ENCODE assay signal across 8 cellular contexts in the genomic region with DNA sequence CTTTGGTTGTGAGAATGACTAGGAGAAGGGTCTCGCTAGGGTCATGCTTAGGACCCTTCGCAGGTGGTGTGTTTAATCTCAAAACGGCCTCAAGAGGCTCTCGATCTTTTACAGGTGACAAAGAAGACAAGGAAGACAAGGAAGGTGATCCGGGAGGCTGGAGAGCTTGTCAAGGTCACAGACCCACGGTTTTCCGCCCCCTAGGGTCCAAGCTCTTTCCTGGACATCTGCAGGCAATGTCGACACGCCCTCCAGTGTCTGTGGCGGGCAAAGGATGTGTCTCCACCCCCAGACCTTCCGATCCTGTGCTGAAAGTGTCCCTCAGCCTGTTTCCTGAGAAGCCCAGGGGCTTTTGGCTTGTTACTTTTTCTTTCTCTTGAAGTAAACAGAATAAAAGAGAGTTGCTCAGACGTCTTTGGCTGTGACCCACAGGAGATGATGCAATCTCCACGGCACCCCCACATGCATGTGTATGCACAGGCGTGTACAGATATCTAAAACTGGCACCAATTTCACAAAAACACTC.
A peak's percentile ranks its signal among the peaks of the same experiment; 100 is the strongest.
DNase-seq lines count a peak whose midpoint lies in the region; ATAC-seq and TF ChIP-seq lines count a peak whose summit lies in the region.

No MANE protein-coding gene starts in this region.

- peak overlapping the region; percentile 63 to 92 (median 80) for H3K4me3 Mint-ChIP-seq in IgD-negative memory B cell
- H3K4me3 Mint-ChIP-seq in activated naive CD8-positive, alpha-beta T cell treated with anti-CD3 and anti-CD28 coated beads, Interleukin-2, amount 50 U/mL, for 24 hours = peak overlapping the region; percentile 73

- no peaks in the 10 kb centered on the region for H3K27me3 ChIP-seq in heart right ventricle
- no peaks in the 10 kb centered on the region for H3K27me3 ChIP-seq in vagina

- H3K9me3 Mint-ChIP-seq in IgD-negative memory B cell = no peaks in the 10 kb centered on the region
- H3K9me3 Mint-ChIP-seq in activated naive CD8-positive, alpha-beta T cell treated with anti-CD3 and anti-CD28 coated beads, Interleukin-2, amount 50 U/mL, for 24 hours = no peaks in the 10 kb centered on the region

- H3K36me3 Mint-ChIP-seq in IgD-negative memory B cell = no peaks in the 10 kb centered on the region
- H3K36me3 Mint-ChIP-seq in activated naive CD8-positive, alpha-beta T cell treated with anti-CD3 and anti-CD28 coated beads, Interleukin-2, amount 50 U/mL, for 24 hours (ENCODE audit: low read depth) = no peaks in the 10 kb centered on the region

- H3K27ac ChIP-seq in heart right ventricle = peak overlapping the region; percentile 12 to 83 (median 72)
- peak overlapping the region; percentile 91 for H3K27ac ChIP-seq in vagina

- H3K36me3 ChIP-seq in heart right ventricle (no peaks in the 10 kb centered on the region), vagina (no peaks in the 10 kb centered on the region)

- no peaks in the 10 kb centered on the region for H3K27me3 Mint-ChIP-seq in IgD-negative memory B cell
- no peaks in the 10 kb centered on the region for H3K27me3 Mint-ChIP-seq in activated naive CD8-positive, alpha-beta T cell treated with anti-CD3 and anti-CD28 coated beads, Interleukin-2, amount 50 U/mL, for 24 hours

- peaks cover 2 to 49% (median 25%) of the 10 kb centered on the region in 9 donors for H3K4me1 ChIP-seq in heart right ventricle
- H3K4me1 ChIP-seq in vagina = peaks cover 45% of the 10 kb centered on the region

- 10% methylated on average over 14 of the region's 14 CpGs for WGBS in heart right ventricle, 2 donors

- peak overlapping the region; percentile 67 to 94 (median 94) for H3K27ac Mint-ChIP-seq in IgD-negative memory B cell
- peak overlapping the region; percentile 97 for H3K27ac Mint-ChIP-seq in activated naive CD8-positive, alpha-beta T cell treated with anti-CD3 and anti-CD28 coated beads, Interleukin-2, amount 50 U/mL, for 24 hours

- H3K4me3 ChIP-seq in heart right ventricle (peak overlapping the region in 7 of 10 donors; percentile 3 to 47 (median 23)), vagina (peak overlapping the region; percentile 4)

- intact Hi-C loops in heart right ventricle (cut with DNase I) (loop anchor here in 9 of 10 donors (1.0 to 10.0 kb wide), 16 partner anchors 33 to 235 kb away; a partner anchor contains a TSS), vagina (cut with DNase I) (loop anchor here (10.0 kb wide), 1 partner anchor 221 kb away; no protein-coding TSS in a partner anchor)

- TF ChIP-seq CTCF in heart right ventricle (IDR thresholded peaks at IDR 0.05) (peak; percentile 56 to 94 (median 85)), vagina (IDR thresholded peaks at IDR 0.05) (peak; percentile 38 to 61 (median 44))

- no peak for TF ChIP-seq POLR2A in vagina (IDR thresholded peaks at IDR 0.05)

- ATAC-seq in GM21515 (IDR thresholded peaks at IDR 0.05; ENCODE audit: unreplicated experiment) (peak; percentile 49), SK-N-SH treated with all-trans-retinoic acid at 6 μM for 48 hours (peak; percentile 93), heart right ventricle (peak; percentile 82 to 93 (median 89))
- ATAC-seq in activated naive CD8-positive, alpha-beta T cell treated with anti-CD3 and anti-CD28 coated beads, Interleukin-2, amount 50 U/mL, for 24 hours = peak; percentile 56

- H3K4me1 Mint-ChIP-seq in IgD-negative memory B cell = peaks cover 31 to 58% (median 48%) of the 10 kb centered on the region in 3 donors
- peaks cover 75% of the 10 kb centered on the region for H3K4me1 Mint-ChIP-seq in activated naive CD8-positive, alpha-beta T cell treated with anti-CD3 and anti-CD28 coated beads, Interleukin-2, amount 50 U/mL, for 24 hours

- H3K9me3 ChIP-seq in heart right ventricle (no peaks in the 10 kb centered on the region), vagina (no peaks in the 10 kb centered on the region)

- DNase-seq in DMS153 treated with DMSO at 0.1 percent for 48 hours (lab: John Stamatoyannopoulos, UW; ENCODE audit: unreplicated experiment) = peak; percentile 18
- DNase-seq in activated naive CD8-positive, alpha-beta T cell treated with anti-CD3 and anti-CD28 coated beads, Interleukin-2, amount 50 U/mL, for 24 hours = peak; percentile 86
- peak; percentile 82 to 87 for DNase-seq in heart right ventricle
- DNase-seq in pulmonary artery endothelial cell (ENCODE audit: low read depth, low spot score) = peak; percentile 37
- peak in 1 of 2 donors; percentile 95 for DNase-seq in vagina (ENCODE audit: extremely low spot score in 2 of 2)

TF ChIP-seq in SK-N-SH treated with all-trans-retinoic acid at 6 μM for 48 hours, 23 proteins besides CTCF, POLR2A, EP300 and RAD21:
- TF ChIP-seq, protein P1, sequence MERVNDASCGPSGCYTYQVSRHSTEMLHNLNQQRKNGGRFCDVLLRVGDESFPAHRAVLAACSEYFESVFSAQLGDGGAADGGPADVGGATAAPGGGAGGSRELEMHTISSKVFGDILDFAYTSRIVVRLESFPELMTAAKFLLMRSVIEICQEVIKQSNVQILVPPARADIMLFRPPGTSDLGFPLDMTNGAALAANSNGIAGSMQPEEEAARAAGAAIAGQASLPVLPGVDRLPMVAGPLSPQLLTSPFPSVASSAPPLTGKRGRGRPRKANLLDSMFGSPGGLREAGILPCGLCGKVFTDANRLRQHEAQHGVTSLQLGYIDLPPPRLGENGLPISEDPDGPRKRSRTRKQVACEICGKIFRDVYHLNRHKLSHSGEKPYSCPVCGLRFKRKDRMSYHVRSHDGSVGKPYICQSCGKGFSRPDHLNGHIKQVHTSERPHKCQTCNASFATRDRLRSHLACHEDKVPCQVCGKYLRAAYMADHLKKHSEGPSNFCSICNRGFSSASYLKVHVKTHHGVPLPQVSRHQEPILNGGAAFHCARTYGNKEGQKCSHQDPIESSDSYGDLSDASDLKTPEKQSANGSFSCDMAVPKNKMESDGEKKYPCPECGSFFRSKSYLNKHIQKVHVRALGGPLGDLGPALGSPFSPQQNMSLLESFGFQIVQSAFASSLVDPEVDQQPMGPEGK (CRISPR knock-in tag; IDR thresholded peaks at IDR 0.05; ENCODE audit: borderline replicate concordance) = no peak
- TF ChIP-seq BACH2 (CRISPR knock-in tag; IDR thresholded peaks at IDR 0.05; ENCODE audit: borderline replicate concordance) (no peak), RARB (CRISPR knock-in tag; IDR thresholded peaks at IDR 0.05) (no peak), ARNTL (CRISPR knock-in tag; IDR thresholded peaks at IDR 0.05; ENCODE audit: borderline replicate concordance, low read depth) (no peak), SNAI2 (CRISPR knock-in tag; IDR thresholded peaks at IDR 0.05) (no peak), PPARA (CRISPR knock-in tag; IDR thresholded peaks at IDR 0.05; ENCODE audit: borderline replicate concordance) (no peak), ZFP3 (CRISPR knock-in tag; IDR thresholded peaks at IDR 0.05) (no peak), ZC3H10 (CRISPR knock-in tag; IDR thresholded peaks at IDR 0.05) (no peak), ZNF565 (CRISPR knock-in tag; conservative IDR thresholded peaks at IDR 0.05; ENCODE audit: low read depth) (no peak), ZNF70 (CRISPR knock-in tag; IDR thresholded peaks at IDR 0.05) (no peak)
- TF ChIP-seq, protein P2, sequence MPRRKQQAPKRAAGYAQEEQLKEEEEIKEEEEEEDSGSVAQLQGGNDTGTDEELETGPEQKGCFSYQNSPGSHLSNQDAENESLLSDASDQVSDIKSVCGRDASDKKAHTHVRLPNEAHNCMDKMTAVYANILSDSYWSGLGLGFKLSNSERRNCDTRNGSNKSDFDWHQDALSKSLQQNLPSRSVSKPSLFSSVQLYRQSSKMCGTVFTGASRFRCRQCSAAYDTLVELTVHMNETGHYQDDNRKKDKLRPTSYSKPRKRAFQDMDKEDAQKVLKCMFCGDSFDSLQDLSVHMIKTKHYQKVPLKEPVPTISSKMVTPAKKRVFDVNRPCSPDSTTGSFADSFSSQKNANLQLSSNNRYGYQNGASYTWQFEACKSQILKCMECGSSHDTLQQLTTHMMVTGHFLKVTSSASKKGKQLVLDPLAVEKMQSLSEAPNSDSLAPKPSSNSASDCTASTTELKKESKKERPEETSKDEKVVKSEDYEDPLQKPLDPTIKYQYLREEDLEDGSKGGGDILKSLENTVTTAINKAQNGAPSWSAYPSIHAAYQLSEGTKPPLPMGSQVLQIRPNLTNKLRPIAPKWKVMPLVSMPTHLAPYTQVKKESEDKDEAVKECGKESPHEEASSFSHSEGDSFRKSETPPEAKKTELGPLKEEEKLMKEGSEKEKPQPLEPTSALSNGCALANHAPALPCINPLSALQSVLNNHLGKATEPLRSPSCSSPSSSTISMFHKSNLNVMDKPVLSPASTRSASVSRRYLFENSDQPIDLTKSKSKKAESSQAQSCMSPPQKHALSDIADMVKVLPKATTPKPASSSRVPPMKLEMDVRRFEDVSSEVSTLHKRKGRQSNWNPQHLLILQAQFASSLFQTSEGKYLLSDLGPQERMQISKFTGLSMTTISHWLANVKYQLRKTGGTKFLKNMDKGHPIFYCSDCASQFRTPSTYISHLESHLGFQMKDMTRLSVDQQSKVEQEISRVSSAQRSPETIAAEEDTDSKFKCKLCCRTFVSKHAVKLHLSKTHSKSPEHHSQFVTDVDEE (CRISPR knock-in tag; IDR thresholded peaks at IDR 0.05) = no peak
- TF ChIP-seq, protein P3, sequence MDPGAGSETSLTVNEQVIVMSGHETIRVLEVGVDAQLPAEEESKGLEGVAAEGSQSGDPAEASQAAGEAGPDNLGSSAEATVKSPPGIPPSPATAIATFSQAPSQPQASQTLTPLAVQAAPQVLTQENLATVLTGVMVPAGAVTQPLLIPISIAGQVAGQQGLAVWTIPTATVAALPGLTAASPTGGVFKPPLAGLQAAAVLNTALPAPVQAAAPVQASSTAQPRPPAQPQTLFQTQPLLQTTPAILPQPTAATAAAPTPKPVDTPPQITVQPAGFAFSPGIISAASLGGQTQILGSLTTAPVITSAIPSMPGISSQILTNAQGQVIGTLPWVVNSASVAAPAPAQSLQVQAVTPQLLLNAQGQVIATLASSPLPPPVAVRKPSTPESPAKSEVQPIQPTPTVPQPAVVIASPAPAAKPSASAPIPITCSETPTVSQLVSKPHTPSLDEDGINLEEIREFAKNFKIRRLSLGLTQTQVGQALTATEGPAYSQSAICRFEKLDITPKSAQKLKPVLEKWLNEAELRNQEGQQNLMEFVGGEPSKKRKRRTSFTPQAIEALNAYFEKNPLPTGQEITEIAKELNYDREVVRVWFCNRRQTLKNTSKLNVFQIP (CRISPR knock-in tag; IDR thresholded peaks at IDR 0.05; ENCODE audit: borderline replicate concordance, low read depth) = no peak
TF ChIP-seq in SK-N-SH treated with all-trans-retinoic acid at 6 μM for 48 hours: peak in this region for 0.
